In genomic region chr5:111385970-111386831, GRCh38 we compare ENCODE assay signal across 13 cellular contexts.
DNase-seq lines count a peak whose midpoint lies in the region; ATAC-seq and TF ChIP-seq lines count a peak whose summit lies in the region.
"Had no signal": no experiment of that assay in that cellular context is flagged by ENCODE, and none has a peak within 500 bp of the region (broad histone marks: within the 10 kb centered on the region; RNA-seq: fewer than 3 reads in every experiment).

No MANE protein-coding gene starts in this region.

- peak; percentile 90 for DNase-seq in BE2C
- peak; percentile 34 for DNase-seq in NCI-H345 (lab: John Stamatoyannopoulos, UW)
- DNase-seq in WERI-Rb-1, result peak; percentile 60
- no peak for DNase-seq in Right ventricle myocardium inferior (ENCODE audit: missing footprints)
- no peak for DNase-seq in SW480 (ENCODE audit: low spot score)
- DNase-seq: activated naive CD8-positive, alpha-beta T cell treated with anti-CD3 and anti-CD28 coated beads, Interleukin-2, amount 50 U/mL, for 24 hours; mucosa of descending colon; stimulated activated CD4-positive, alpha-beta T cell treated with anti-CD3 and anti-CD28 coated beads, Interleukin-4, amount 100 ng/mL, for 1 hour; stimulated activated naive CD4-positive, alpha-beta T cell; T1000 had no signal

- intact Hi-C loops in Right ventricle myocardium inferior (cut with DNase I), result no loop called here

- H3K27me3 ChIP-seq in BE2C (no peaks in the 10 kb centered on the region), WERI-Rb-1 (ENCODE audit: insufficient read depth, low read depth, severe bottlenecking) (no peaks in the 10 kb centered on the region)

- H3K9me3 ChIP-seq in BE2C, result no peaks in the 10 kb centered on the region
- H3K9me3 ChIP-seq in KOPT-K1 (ENCODE audit: insufficient read depth, low read length, poor library complexity, severe bottlenecking), result no peaks in the 10 kb centered on the region
- no peaks in the 10 kb centered on the region for H3K9me3 ChIP-seq in WERI-Rb-1 (ENCODE audit: severe bottlenecking)
- H3K9me3 ChIP-seq: mucosa of descending colon had no signal

- TF ChIP-seq CTCF in BE2C (IDR thresholded peaks at IDR 0.05; ENCODE audit: low read depth, low read length), result peak; percentile 23; the same call in 1 of the 2 replicates
- no peak for TF ChIP-seq CTCF in WERI-Rb-1 (IDR thresholded peaks at IDR 0.05; ENCODE audit: low read depth, low read length)

- ATAC-seq in Right ventricle myocardium inferior (no peak), GM18858 (IDR thresholded peaks at IDR 0.05; ENCODE audit: unreplicated experiment) (no peak), HG03159 (IDR thresholded peaks at IDR 0.05; ENCODE audit: unreplicated experiment) (no peak)
- ATAC-seq: activated naive CD8-positive, alpha-beta T cell treated with anti-CD3 and anti-CD28 coated beads, Interleukin-2, amount 50 U/mL, for 24 hours; mucosa of descending colon had no signal

- peaks cover 62% of the 10 kb centered on the region for H3K4me1 ChIP-seq in BE2C

- no peak overlapping the region for H3K4me3 ChIP-seq in BE2C (ENCODE audit: low read depth, low read length)
- no peak overlapping the region for H3K4me3 ChIP-seq in WERI-Rb-1 (ENCODE audit: low read depth, low read length)
- H3K4me3 ChIP-seq: mucosa of descending colon had no signal

- H3K27ac ChIP-seq in KOPT-K1 (ENCODE audit: low read depth, low read length, poor library complexity, severe bottlenecking), result peak overlapping the region; percentile 41
- H3K27ac ChIP-seq in WERI-Rb-1, result peak overlapping the region; percentile 57

- H3K36me3 ChIP-seq in BE2C (peaks cover 31% of the 10 kb centered on the region), KOPT-K1 (ENCODE audit: insufficient read depth, low read length) (peaks cover 14% of the 10 kb centered on the region; the same call in 1 of the 2 replicates), WERI-Rb-1 (no peaks in the 10 kb centered on the region)

Comparison
In these comparisons a context has a peak if more than half of its experiments do, and no peak if none do; other contexts are left out.
1. DNase-seq: peak in BE2C (single experiment), NCI-H345 (single experiment) and WERI-Rb-1 (single experiment); none in Right ventricle myocardium inferior (single experiment) and SW480 (single experiment).